Comparison of ENCODE assay signal across 23 cellular contexts in the genomic region with DNA sequence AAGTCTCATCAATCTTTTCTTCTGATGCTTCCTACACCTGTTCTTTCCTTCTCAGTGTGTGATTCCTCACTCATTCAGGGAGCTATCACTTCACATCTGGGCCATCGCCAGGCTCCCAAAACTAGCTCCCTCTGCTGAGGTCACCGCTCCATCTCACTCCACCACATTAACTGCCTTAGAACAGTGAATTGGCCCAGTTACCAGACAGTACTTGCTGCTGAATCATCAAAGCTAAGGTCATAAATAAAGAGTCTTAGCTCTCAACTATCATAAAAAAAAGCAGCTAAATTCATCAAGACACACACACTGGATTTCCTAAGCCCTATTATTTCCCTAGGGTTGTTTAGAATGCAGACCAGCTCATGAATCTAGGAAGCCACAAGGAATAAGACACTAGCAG. TPM values are rescaled to one million over a fixed set of nuclear protein-coding genes. Genes with fewer than 3 reads are reported as not detected.
DNase-seq lines count a peak whose midpoint lies in the region; ATAC-seq and TF ChIP-seq lines count a peak whose summit lies in the region.
"Had no signal": no experiment of that assay in that cellular context is flagged by ENCODE, and none has a peak within 500 bp of the region (broad histone marks: within the 10 kb centered on the region; RNA-seq: fewer than 3 reads in every experiment).

No MANE protein-coding gene starts in this region.

- no peaks in the 10 kb centered on the region for H3K4me1 ChIP-seq in MM.1S (ENCODE audit: low read length)
- no peaks in the 10 kb centered on the region for H3K4me1 ChIP-seq in gastrocnemius medialis
- H3K4me1 ChIP-seq: right lobe of liver, stomach had no signal

- no peaks in the 10 kb centered on the region for H3K27me3 Mint-ChIP-seq in activated naive CD8-positive, alpha-beta T cell treated with anti-CD3 and anti-CD28 coated beads, Interleukin-2, amount 10 ng/mL, durations not matched to agents 7 days and 5 days
- peaks cover 5% of the 10 kb centered on the region for H3K27me3 Mint-ChIP-seq in glutamatergic neuron (ENCODE audit: unreplicated experiment)
- H3K27me3 Mint-ChIP-seq: CD8-positive, alpha-beta memory T cell had no signal

- H3K36me3 ChIP-seq in MM.1S (replicated peaks; ENCODE audit: insufficient read depth, low read length) (0 out of 2 replicates have a peak, but pooled peaks cover 3% of the 10 kb centered on the region), gastrocnemius medialis (peaks cover 0 to 84% of the 10 kb centered on the region in 2 donors)
- H3K36me3 ChIP-seq: ovary had no signal

- H3K36me3 Mint-ChIP-seq in activated naive CD8-positive, alpha-beta T cell treated with anti-CD3 and anti-CD28 coated beads, Interleukin-2, amount 10 ng/mL, durations not matched to agents 7 days and 5 days: peaks cover 26% of the 10 kb centered on the region
- H3K36me3 Mint-ChIP-seq in glutamatergic neuron (ENCODE audit: unreplicated experiment): no peaks in the 10 kb centered on the region

- H3K9me2 ChIP-seq in MM.1S (replicated peaks; ENCODE audit: insufficient read depth, low read length): no peaks in the 10 kb centered on the region

- H3K27ac Mint-ChIP-seq in activated naive CD8-positive, alpha-beta T cell treated with anti-CD3 and anti-CD28 coated beads, Interleukin-2, amount 10 ng/mL, durations not matched to agents 7 days and 5 days: peak overlapping the region; percentile 60
- peak overlapping the region; percentile 59 for H3K27ac Mint-ChIP-seq in glutamatergic neuron (ENCODE audit: unreplicated experiment)

- no peak overlapping the region for H3K4me3 Mint-ChIP-seq in activated naive CD8-positive, alpha-beta T cell treated with anti-CD3 and anti-CD28 coated beads, Interleukin-2, amount 10 ng/mL, durations not matched to agents 7 days and 5 days
- H3K4me3 Mint-ChIP-seq in glutamatergic neuron (ENCODE audit: unreplicated experiment): no peak overlapping the region
- H3K4me3 Mint-ChIP-seq: CD8-positive, alpha-beta memory T cell had no signal

- in situ Hi-C loops in gastrocnemius medialis (cut with MboI; ENCODE audit: low sequenced_read_pairs in 4 of 4): no loop called here

- intact Hi-C loops in gastrocnemius medialis (cut with DNase I; ENCODE audit: low total_unique reads): no loop called here

- POLR2A ChIA-PET in activated naive CD8-positive, alpha-beta T cell treated with anti-CD3 and anti-CD28 coated beads, Interleukin-2, amount 10 ng/mL, durations not matched to agents 7 days and 5 days (lab: Charles Lee): interaction anchor here (0.6 kb wide), 1 partner anchor 11 kb away, joined by 5 read pairs; no protein-coding TSS in a partner anchor

- no peak overlapping the region for H3K4me2 ChIP-seq in MM.1S (ENCODE audit: low read depth, low read length)

- peak; percentile 51 for DNase-seq in A172 (ENCODE audit: low spot score)
- peak; percentile 90 for DNase-seq in GM04504 (ENCODE audit: low read depth)
- no peak for DNase-seq in activated naive CD8-positive, alpha-beta T cell treated with anti-CD3 and anti-CD28 coated beads, Interleukin-2, amount 10 ng/mL, durations not matched to agents 7 days and 5 days
- DNase-seq in glutamatergic neuron: no peak
- no peak for DNase-seq in MM.1S
- no peak for DNase-seq in NOMO-1 (lab: John Stamatoyannopoulos, UW; ENCODE audit: unreplicated experiment in 2 of 2)
- no peak for DNase-seq in gastrocnemius medialis
- DNase-seq in cerebellar cortex (ENCODE audit: low spot score): no peak
- DNase-seq: ACHN; CD8-positive, alpha-beta memory T cell; cortex of kidney; DMS79 treated with DMSO at 0.1 percent for 48 hours; NCI-H1048; NCI-H2081 treated with DMSO at 0.1 percent for 48 hours; NCI-H510A; ovary; SHP77; stimulated activated CD4-positive, alpha-beta T cell treated with anti-CD3 and anti-CD28 coated beads, Interleukin-1b, Interleukin-23, amount 100 ng/mL, for 48 hours; stomach had no signal

- H3K27ac ChIP-seq in MM.1S (ENCODE audit: low read length): no peak overlapping the region
- no peak overlapping the region for H3K27ac ChIP-seq in gastrocnemius medialis
- H3K27ac ChIP-seq: HL-60, ovary, right lobe of liver, stomach had no signal

- H3F3A ChIP-seq in MM.1S (ENCODE audit: insufficient read depth, low read length): no peaks in the 10 kb centered on the region

- no peaks in the 10 kb centered on the region for H3K9me3 ChIP-seq in MM.1S (replicated peaks; ENCODE audit: insufficient read depth, low read length)
- no peaks in the 10 kb centered on the region for H3K9me3 ChIP-seq in gastrocnemius medialis
- H3K9me3 ChIP-seq: ovary, right lobe of liver, stomach had no signal

- no peaks in the 10 kb centered on the region for H3K79me2 ChIP-seq in MM.1S (ENCODE audit: low read length)

- no peaks in the 10 kb centered on the region for H3K27me3 ChIP-seq in MM.1S (replicated peaks; ENCODE audit: insufficient read depth, low read length)
- no peaks in the 10 kb centered on the region for H3K27me3 ChIP-seq in gastrocnemius medialis
- H3K27me3 ChIP-seq: ovary, right lobe of liver, stomach had no signal

- H3K4me1 Mint-ChIP-seq in activated naive CD8-positive, alpha-beta T cell treated with anti-CD3 and anti-CD28 coated beads, Interleukin-2, amount 10 ng/mL, durations not matched to agents 7 days and 5 days: no peaks in the 10 kb centered on the region
- no peaks in the 10 kb centered on the region for H3K4me1 Mint-ChIP-seq in glutamatergic neuron (ENCODE audit: low read depth, unreplicated experiment)
- H3K4me1 Mint-ChIP-seq: CD8-positive, alpha-beta memory T cell had no signal

- no peaks in the 10 kb centered on the region for H4K20me1 ChIP-seq in MM.1S (ENCODE audit: insufficient read depth, low read length)

- H3K4me3 ChIP-seq in MM.1S (ENCODE audit: low read length): no peak overlapping the region
- H3K4me3 ChIP-seq in gastrocnemius medialis: no peak overlapping the region
- H3K4me3 ChIP-seq: ovary, right lobe of liver, stomach had no signal

- no peak for TF ChIP-seq POLR2A in gastrocnemius medialis (IDR thresholded peaks at IDR 0.05)

- TF ChIP-seq CTCF in glutamatergic neuron (IDR thresholded peaks at IDR 0.05; ENCODE audit: partially characterized antibody, unreplicated experiment) (no peak), MM.1S (IDR thresholded peaks at IDR 0.05; ENCODE audit: low read length) (no peak), gastrocnemius medialis (IDR thresholded peaks at IDR 0.05 in 4 of 5, conservative IDR thresholded peaks at IDR 0.05 in 1 of 5) (no peak)

- no peak overlapping the region for H3K9ac ChIP-seq in MM.1S (ENCODE audit: low read length)

- no peak for ATAC-seq in activated naive CD8-positive, alpha-beta T cell treated with anti-CD3 and anti-CD28 coated beads, Interleukin-2, amount 10 ng/mL, durations not matched to agents 7 days and 5 days (ENCODE audit: low read depth)
- ATAC-seq in gastrocnemius medialis: no peak
- ATAC-seq: right lobe of liver had no signal

- H2AFZ ChIP-seq in MM.1S (ENCODE audit: low read length): no peak overlapping the region

- no peaks in the 10 kb centered on the region for H3K9me3 Mint-ChIP-seq in activated naive CD8-positive, alpha-beta T cell treated with anti-CD3 and anti-CD28 coated beads, Interleukin-2, amount 10 ng/mL, durations not matched to agents 7 days and 5 days
- H3K9me3 Mint-ChIP-seq in glutamatergic neuron (ENCODE audit: unreplicated experiment): peaks cover 2% of the 10 kb centered on the region
- H3K9me3 Mint-ChIP-seq: CD8-positive, alpha-beta memory T cell had no signal

RNA-seq across cellular contexts. Expression of a gene that starts 18.8 kb away (rescaled TPM):
- total RNA-seq in A172 (2014; rRNA removed; shearing (Covaris generic)): 28.2 and 28.4 TPM in 2 replicates
- total RNA-seq in activated naive CD8-positive, alpha-beta T cell treated with anti-CD3 and anti-CD28 coated beads, Interleukin-2, amount 10 ng/mL, durations not matched to agents 7 days and 5 days: 10 to 100 TPM; 72.3 to 85.0 TPM
- total RNA-seq in glutamatergic neuron (ENCODE audit: unreplicated experiment) (79.4 TPM), gastrocnemius medialis (10 to 100 TPM; 32.1 to 80.3 (median 48.3) TPM)

RNA-seq across cellular contexts. Expression of a gene that starts 21.0 kb away (rescaled TPM):
- 55.0 and 65.1 TPM in 2 replicates for total RNA-seq in A172 (2014; rRNA removed; shearing (Covaris generic))
- 10 to 100 TPM; 89.1 to 92.8 TPM for total RNA-seq in activated naive CD8-positive, alpha-beta T cell treated with anti-CD3 and anti-CD28 coated beads, Interleukin-2, amount 10 ng/mL, durations not matched to agents 7 days and 5 days
- total RNA-seq in glutamatergic neuron (ENCODE audit: unreplicated experiment) (111 TPM), gastrocnemius medialis (10 to 100 TPM; 26.5 to 44.4 (median 40.3) TPM)

RNA-seq across cellular contexts. Expression of a gene that starts 31.6 kb away (rescaled TPM):
- total RNA-seq in A172 (2014; rRNA removed; shearing (Covaris generic)): 0.43 TPM in 1 of 2 replicates, not detected in the other
- total RNA-seq in activated naive CD8-positive, alpha-beta T cell treated with anti-CD3 and anti-CD28 coated beads, Interleukin-2, amount 10 ng/mL, durations not matched to agents 7 days and 5 days: not detected
- total RNA-seq in glutamatergic neuron (ENCODE audit: unreplicated experiment) (not detected), gastrocnemius medialis (under 1 TPM in 1 of 4 donors, not detected in 3; 0.16 TPM)
- total RNA-seq: glomerular endothelial cell, stomach, urinary bladder had no signal

Comparison
In these comparisons a context has a peak if more than half of its experiments do, and no peak if none do; other contexts are left out.
1. DNase-seq: peak in A172 (single experiment) and GM04504 (single experiment); none in activated naive CD8-positive, alpha-beta T cell treated with anti-CD3 and anti-CD28 coated beads, Interleukin-2, amount 10 ng/mL, durations not matched to agents 7 days and 5 days (single experiment), glutamatergic neuron (single experiment), MM.1S (single experiment), NOMO-1 (0 of 2), gastrocnemius medialis (0 of 2) and cerebellar cortex (single experiment).